In the genomic region with DNA sequence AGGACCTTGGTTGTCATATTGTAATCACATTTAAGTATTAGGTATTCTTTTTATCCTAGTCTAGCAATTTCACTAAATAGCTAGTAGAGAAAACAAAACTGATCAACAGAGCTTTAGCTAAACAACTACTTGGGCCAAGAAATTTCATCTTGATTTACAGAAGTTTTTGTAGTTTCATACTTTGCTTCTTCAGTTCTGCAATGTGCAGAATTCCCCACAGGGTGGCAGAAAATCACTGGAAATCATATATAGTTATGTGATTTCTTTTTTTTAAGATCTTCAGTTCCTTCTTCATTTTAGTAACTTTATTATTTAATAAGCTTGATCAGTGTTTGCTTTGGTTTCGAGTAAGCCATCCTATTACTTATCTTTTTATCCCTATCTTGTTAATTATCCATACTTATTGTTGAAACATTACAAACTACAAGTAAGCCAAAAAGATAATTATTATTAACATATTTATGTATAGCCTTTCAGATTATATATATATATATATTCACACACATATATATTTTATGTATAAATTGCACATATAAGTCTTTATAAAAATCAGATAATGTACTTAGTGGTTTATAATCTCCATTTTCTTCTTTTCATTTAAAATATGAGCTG, we compare ENCODE assay signal across 8 cellular contexts. TPM values are rescaled to one million over a fixed set of nuclear protein-coding genes. Genes with fewer than 3 reads are reported as not detected.
DNase-seq lines count a peak whose midpoint lies in the region; ATAC-seq and TF ChIP-seq lines count a peak whose summit lies in the region.

No MANE protein-coding gene starts in this region.

- H3K4me3 ChIP-seq in KMS-11 (IDR thresholded peaks at IDR 0.05; ENCODE audit: insufficient read depth, low read depth, low read length) (no peak overlapping the region), SU-DHL-6 (ENCODE audit: insufficient read depth, low read length, poor library complexity, severe bottlenecking) (no peak overlapping the region), cardiac fibroblast (replicated peaks in 1 of 2; ENCODE audit: low read depth in 2 of 2, low read length in 2 of 2) (no peak overlapping the region), uterus (no peak overlapping the region)

- H3K27me3 ChIP-seq in KMS-11 (ENCODE audit: insufficient read depth, low read depth) (no peaks in the 10 kb centered on the region), SU-DHL-6 (ENCODE audit: low read length) (no peaks in the 10 kb centered on the region), uterus (no peaks in the 10 kb centered on the region)

- peak overlapping the region; percentile 45 for H3K27ac Mint-ChIP-seq in memory B cell

- H3K79me2 ChIP-seq in KMS-11 (ENCODE audit: insufficient read depth, low read depth) (peaks cover 28% of the 10 kb centered on the region), SU-DHL-6 (ENCODE audit: insufficient read depth, low read length) (peaks cover 28% of the 10 kb centered on the region)

- no peaks in the 10 kb centered on the region for H3K9me3 Mint-ChIP-seq in memory B cell

- peaks cover 17% of the 10 kb centered on the region for H4K20me1 ChIP-seq in KMS-11 (ENCODE audit: insufficient read depth)
- H4K20me1 ChIP-seq in SU-DHL-6 (ENCODE audit: low read depth, low read length): no peaks in the 10 kb centered on the region; the same call in 1 of the 2 replicates

- H3K9me3 ChIP-seq in SU-DHL-6 (ENCODE audit: insufficient read depth, low read length) (no peaks in the 10 kb centered on the region), uterus (no peaks in the 10 kb centered on the region)

- peak; percentile 66 for TF ChIP-seq CTCF in KMS-11 (conservative IDR thresholded peaks at IDR 0.05; ENCODE audit: low read depth, low read length)
- peak; percentile 57 for TF ChIP-seq CTCF in SU-DHL-6 (IDR thresholded peaks at IDR 0.05; ENCODE audit: insufficient read depth, low read length, poor library complexity, severe bottlenecking)
- TF ChIP-seq CTCF in cardiac fibroblast (IDR thresholded peaks at IDR 0.05; ENCODE audit: low read depth, low read length): peak; percentile 74
- peak; percentile 50 to 63 (median 55) for TF ChIP-seq CTCF in uterus (IDR thresholded peaks at IDR 0.05)

- H3K9me2 ChIP-seq in SU-DHL-6 (replicated peaks; ENCODE audit: insufficient read depth, low read length): no peaks in the 10 kb centered on the region

- H3K4me1 ChIP-seq in KMS-11 (ENCODE audit: low read depth, poor library complexity, severe bottlenecking) (peaks cover 29% of the 10 kb centered on the region), uterus (peaks cover 0 to 8% of the 10 kb centered on the region in 2 donors)

- H3K4me1 Mint-ChIP-seq in memory B cell: peaks cover 16% of the 10 kb centered on the region

- H3K36me3 Mint-ChIP-seq in memory B cell: peaks cover 3% of the 10 kb centered on the region

- H2AFZ ChIP-seq in KMS-11 (ENCODE audit: low read depth) (no peak overlapping the region), SU-DHL-6 (ENCODE audit: low read depth, low read length, severe bottlenecking) (no peak overlapping the region)

- no peaks in the 10 kb centered on the region for H3K27me3 Mint-ChIP-seq in memory B cell

- H3K9ac ChIP-seq in KMS-11: no peak overlapping the region
- no peak overlapping the region for H3K9ac ChIP-seq in SU-DHL-6 (ENCODE audit: low read length)

- no peak overlapping the region for H3K4me3 Mint-ChIP-seq in memory B cell

- no peaks in the 10 kb centered on the region for H3K36me3 ChIP-seq in KMS-11 (ENCODE audit: insufficient read depth)
- H3K36me3 ChIP-seq in SU-DHL-6 (ENCODE audit: low read length): no peaks in the 10 kb centered on the region
- H3K36me3 ChIP-seq in uterus: no peaks in the 10 kb centered on the region

- H3K4me2 ChIP-seq in KMS-11: 0 out of 2 replicates have a peak overlapping the region, but pooled peaks have one; percentile 63
- H3K4me2 ChIP-seq in SU-DHL-6 (ENCODE audit: low read depth, low read length, poor library complexity, severe bottlenecking): no peak overlapping the region

- no peak overlapping the region for H3K27ac ChIP-seq in KMS-11
- no peak overlapping the region for H3K27ac ChIP-seq in SU-DHL-6 (ENCODE audit: low read depth, low read length)
- H3K27ac ChIP-seq in uterus: peak overlapping the region in 1 of 2 donors; percentile 97

- H3F3A ChIP-seq in SU-DHL-6 (ENCODE audit: insufficient read depth): peaks cover 38% of the 10 kb centered on the region

- ATAC-seq in memory B cell (ENCODE audit: low read depth) (no peak), GM18870 (IDR thresholded peaks at IDR 0.05; ENCODE audit: unreplicated experiment) (no peak), GM21529 (IDR thresholded peaks at IDR 0.05; ENCODE audit: unreplicated experiment) (no peak)

- no peak for TF ChIP-seq POLR2A in uterus (IDR thresholded peaks at IDR 0.05)

- intact Hi-C loops in uterus (cut with DNase I; ENCODE audit: low total_unique reads): no loop called here

- DNase-seq in DMS53 treated with DMSO at 0.1 percent for 48 hours (lab: John Stamatoyannopoulos, UW; ENCODE audit: unreplicated experiment): peak; percentile 44
- peak; percentile 74 to 76 for DNase-seq in cardiac fibroblast (ENCODE audit: low read depth in 2 of 2)
- DNase-seq in memory B cell (ENCODE audit: low spot score in 2 of 2): peak; percentile 34 to 48
- peak in 1 of 2 donors; percentile 45 for DNase-seq in uterus

RNA-seq across cellular contexts. Expression of gene BNIP2, which starts 2.2 kb away (rescaled TPM):
- 100 to 1,000 TPM in 3 of 4 donors, 10 to 100 TPM in 1; 82.1 to 138 (median 112) TPM for total RNA-seq in uterus

RNA-seq across cellular contexts. Expression of gene GTF2A2, which starts 34.0 kb away (rescaled TPM):
- 10 to 100 TPM; 15.9 to 78.9 (median 49.5) TPM for total RNA-seq in uterus
